Comparison of ENCODE assay signal across 14 cellular contexts in genomic region chr7:133491846-133492652, GRCh38.
DNase-seq lines count a peak whose midpoint lies in the region; ATAC-seq and TF ChIP-seq lines count a peak whose summit lies in the region.
"Had no signal": no experiment of that assay in that cellular context is flagged by ENCODE, and none has a peak within 500 bp of the region (broad histone marks: within the 10 kb centered on the region; RNA-seq: fewer than 3 reads in every experiment).

No MANE protein-coding gene starts in this region.

- H3K23ac ChIP-seq in mesendoderm (ENCODE audit: low read length), result no peak overlapping the region

- H3K4me3 ChIP-seq in Loucy (ENCODE audit: low read length, poor library complexity, severe bottlenecking) (peak overlapping the region; percentile 48), mesendoderm (ENCODE audit: low read length) (no peak overlapping the region)
- H3K4me3 ChIP-seq: suprapubic skin had no signal

- peaks cover 18% of the 10 kb centered on the region for H3K4me1 Mint-ChIP-seq in activated naive CD8-positive, alpha-beta T cell treated with anti-CD3 and anti-CD28 coated beads, Interleukin-2, amount 50 U/mL, for 24 hours
- no peaks in the 10 kb centered on the region for H3K4me1 Mint-ChIP-seq in chondrocyte (ENCODE audit: low read depth)

- H2AK5ac ChIP-seq in mesendoderm (ENCODE audit: low read length), result no peak overlapping the region

- no peak overlapping the region for H3K4ac ChIP-seq in mesendoderm (ENCODE audit: low read depth, low read length)

- H4K8ac ChIP-seq in mesendoderm (ENCODE audit: low read depth, low read length), result no peak overlapping the region

- no peak overlapping the region for H2AFZ ChIP-seq in Loucy (ENCODE audit: low read length)

- H4K20me1 ChIP-seq in Loucy (ENCODE audit: insufficient read depth, low read length, poor library complexity, severe bottlenecking), result no peaks in the 10 kb centered on the region

- DNase-seq in GF-D8 (lab: John Stamatoyannopoulos, UW) (peak; percentile 3), kidney glomerular epithelial cell (lab: John Stamatoyannopoulos, UW) (peak; percentile 74), mesendoderm (no peak), RKO (ENCODE audit: low spot score) (no peak), chondrocyte (ENCODE audit: low spot score) (no peak)
- no peak for DNase-seq in activated naive CD8-positive, alpha-beta T cell treated with anti-CD3 and anti-CD28 coated beads, Interleukin-2, amount 50 U/mL, for 24 hours
- DNase-seq: activated CD4-positive, alpha-beta T cell treated with anti-CD3 and anti-CD28 coated beads for 1 hour; Calu3; central memory CD4-positive, alpha-beta T cell; erythroblast; MM.1S had no signal

- no peak overlapping the region for H2BK120ac ChIP-seq in mesendoderm (ENCODE audit: low read depth, low read length)

- H3K4me1 ChIP-seq in Loucy (ENCODE audit: insufficient read depth, low read length, poor library complexity, severe bottlenecking) (peaks cover 62% of the 10 kb centered on the region), mesendoderm (ENCODE audit: control insufficient read depth, low read depth, low read length) (no peaks in the 10 kb centered on the region)
- H3K4me1 ChIP-seq: suprapubic skin had no signal

- H3K9me3 ChIP-seq in Loucy (ENCODE audit: insufficient read depth, low read depth, low read length), result no peaks in the 10 kb centered on the region
- H3K9me3 ChIP-seq: suprapubic skin had no signal

- H3K36me3 ChIP-seq in Loucy (ENCODE audit: insufficient read depth, low read length), result no peaks in the 10 kb centered on the region; the same call in 1 of the 2 replicates
- no peaks in the 10 kb centered on the region for H3K36me3 ChIP-seq in mesendoderm (ENCODE audit: control insufficient read depth, insufficient read depth, low read length)

- peaks cover 13% of the 10 kb centered on the region; the same call in 1 of the 2 replicates for H3F3A ChIP-seq in Loucy (ENCODE audit: low read depth)

- H3K79me1 ChIP-seq in mesendoderm (ENCODE audit: low read length), result no peaks in the 10 kb centered on the region

- peaks cover 11% of the 10 kb centered on the region for H3K9me3 Mint-ChIP-seq in activated naive CD8-positive, alpha-beta T cell treated with anti-CD3 and anti-CD28 coated beads, Interleukin-2, amount 50 U/mL, for 24 hours
- no peaks in the 10 kb centered on the region for H3K9me3 Mint-ChIP-seq in chondrocyte (ENCODE audit: low read depth)

- no peak overlapping the region for H3K18ac ChIP-seq in mesendoderm (ENCODE audit: low read length)

- no peak overlapping the region for H4K5ac ChIP-seq in mesendoderm (ENCODE audit: low read length)

- H3K27ac ChIP-seq in mesendoderm (ENCODE audit: low read depth, low read length), result no peak overlapping the region
- H3K27ac ChIP-seq: suprapubic skin had no signal

- ATAC-seq in activated naive CD8-positive, alpha-beta T cell treated with anti-CD3 and anti-CD28 coated beads, Interleukin-2, amount 50 U/mL, for 24 hours, result no peak
- ATAC-seq in HG02870 (IDR thresholded peaks at IDR 0.05; ENCODE audit: unreplicated experiment), result no peak

- H3K4me2 ChIP-seq in Loucy (ENCODE audit: low read depth, low read length, poor library complexity, severe bottlenecking) (peak overlapping the region; percentile 62), mesendoderm (ENCODE audit: low read length) (no peak overlapping the region)

- no peaks in the 10 kb centered on the region for H3K27me3 Mint-ChIP-seq in activated naive CD8-positive, alpha-beta T cell treated with anti-CD3 and anti-CD28 coated beads, Interleukin-2, amount 50 U/mL, for 24 hours
- no peaks in the 10 kb centered on the region for H3K27me3 Mint-ChIP-seq in chondrocyte (ENCODE audit: low read depth)

- no peak for TF ChIP-seq CTCF in Loucy (conservative IDR thresholded peaks at IDR 0.05; ENCODE audit: low read length)
- TF ChIP-seq CTCF in chondrocyte (IDR thresholded peaks at IDR 0.05), result no peak

- H3K27ac Mint-ChIP-seq in activated naive CD8-positive, alpha-beta T cell treated with anti-CD3 and anti-CD28 coated beads, Interleukin-2, amount 50 U/mL, for 24 hours, result peak overlapping the region; percentile 72
- no peak overlapping the region for H3K27ac Mint-ChIP-seq in chondrocyte (ENCODE audit: unreplicated experiment)

- H3K79me2 ChIP-seq in Loucy (ENCODE audit: insufficient read depth, low read length) (no peaks in the 10 kb centered on the region), mesendoderm (ENCODE audit: control insufficient read depth, insufficient read depth, low read length) (no peaks in the 10 kb centered on the region)

- peak overlapping the region; percentile 19 for H3K4me3 Mint-ChIP-seq in activated naive CD8-positive, alpha-beta T cell treated with anti-CD3 and anti-CD28 coated beads, Interleukin-2, amount 50 U/mL, for 24 hours
- H3K4me3 Mint-ChIP-seq in chondrocyte (ENCODE audit: unreplicated experiment), result no peak overlapping the region

- no CpG with 5 or more reads among the region's 6 CpGs for WGBS in mesendoderm (ENCODE audit: extremely low coverage, insufficient coverage, low lambda C conversion rate)

- no peak overlapping the region for H3K56ac ChIP-seq in mesendoderm (ENCODE audit: low read length)

- H2BK15ac ChIP-seq in mesendoderm (replicated peaks; ENCODE audit: low read depth), result no peak overlapping the region

- H3K9ac ChIP-seq in Loucy (ENCODE audit: low read depth, low read length, poor library complexity, severe bottlenecking) (peak overlapping the region; percentile 64), mesendoderm (ENCODE audit: low read length) (no peak overlapping the region)

- H3K36me3 Mint-ChIP-seq in activated naive CD8-positive, alpha-beta T cell treated with anti-CD3 and anti-CD28 coated beads, Interleukin-2, amount 50 U/mL, for 24 hours (ENCODE audit: low read depth), result peaks cover 29% of the 10 kb centered on the region
- no peaks in the 10 kb centered on the region for H3K36me3 Mint-ChIP-seq in chondrocyte (ENCODE audit: low read depth)

- H2BK5ac ChIP-seq in mesendoderm (ENCODE audit: low read length), result no peak overlapping the region

- H3K27me3 ChIP-seq in Loucy (ENCODE audit: insufficient read depth, low read length, poor library complexity, severe bottlenecking), result no peaks in the 10 kb centered on the region
- H3K27me3 ChIP-seq in mesendoderm (ENCODE audit: insufficient read depth, low read length, poor library complexity), result no peaks in the 10 kb centered on the region
- H3K27me3 ChIP-seq: suprapubic skin had no signal

- H3K9me2 ChIP-seq in Loucy (replicated peaks; ENCODE audit: low read depth, low read length), result no peaks in the 10 kb centered on the region

Comparison
In these comparisons a context has a peak if more than half of its experiments do, and no peak if none do; other contexts are left out.
1. DNase-seq: peak in GF-D8 (single experiment) and kidney glomerular epithelial cell (single experiment); none in activated naive CD8-positive, alpha-beta T cell treated with anti-CD3 and anti-CD28 coated beads, Interleukin-2, amount 50 U/mL, for 24 hours (single experiment), mesendoderm (single experiment), RKO (single experiment) and chondrocyte (single experiment).